8 cellular contexts compared by ENCODE assay signal in genomic region chr9:34985311-34985899, GRCh38. TPM values are rescaled to one million over a fixed set of nuclear protein-coding genes. Genes with fewer than 3 reads are reported as not detected.
DNase-seq lines count a peak whose midpoint lies in the region; ATAC-seq, FAIRE-seq and TF ChIP-seq lines count a peak whose summit lies in the region.

No MANE protein-coding gene starts in this region.

- H3K4me1 Mint-ChIP-seq in activated T-cell treated with anti-CD3 and anti-CD28 coated beads, Interleukin-2, amount 50 U/mL, for 24 hours (ENCODE audit: low read depth) = peaks cover 69% of the 10 kb centered on the region

- no peak overlapping the region for H3K4me3 ChIP-seq in fibroblast of mammary gland (ENCODE audit: control insufficient read depth, low read depth, low read length)
- no peak overlapping the region for H3K4me3 ChIP-seq in prostate gland

- H3K27ac ChIP-seq in C4-2B (no peak overlapping the region), prostate gland (no peak overlapping the region)

- H3K4me1 ChIP-seq in prostate gland (replicated peaks) = no peaks in the 10 kb centered on the region

- no peaks in the 10 kb centered on the region for H3K27me3 ChIP-seq in prostate gland (replicated peaks; ENCODE audit: insufficient read depth)

- TF ChIP-seq POLR2A in prostate gland (IDR thresholded peaks at IDR 0.05) = no peak

- ATAC-seq in GM21576 (IDR thresholded peaks at IDR 0.05; ENCODE audit: unreplicated experiment) = no peak

- intact Hi-C loops in prostate gland (cut with DNase I) = loop anchor here (10.0 kb wide), 1 partner anchor 281 kb away; no protein-coding TSS in a partner anchor

- no peak overlapping the region for H3K4me3 Mint-ChIP-seq in activated T-cell treated with anti-CD3 and anti-CD28 coated beads, Interleukin-2, amount 50 U/mL, for 24 hours

- 20% methylated on average over 7 of the region's 7 CpGs for WGBS in prostate gland

- H3K36me3 Mint-ChIP-seq in activated T-cell treated with anti-CD3 and anti-CD28 coated beads, Interleukin-2, amount 50 U/mL, for 24 hours (ENCODE audit: low read depth) = no peaks in the 10 kb centered on the region

- H3K27ac Mint-ChIP-seq in activated T-cell treated with anti-CD3 and anti-CD28 coated beads, Interleukin-2, amount 50 U/mL, for 24 hours = peak overlapping the region; percentile 26

- no peaks in the 10 kb centered on the region for H3K9me3 Mint-ChIP-seq in activated T-cell treated with anti-CD3 and anti-CD28 coated beads, Interleukin-2, amount 50 U/mL, for 24 hours

- FAIRE-seq in GM19239 (lab: Jason Lieb, UNC) = peak; percentile 81

- H3K27me3 Mint-ChIP-seq in activated T-cell treated with anti-CD3 and anti-CD28 coated beads, Interleukin-2, amount 50 U/mL, for 24 hours = no peaks in the 10 kb centered on the region

- TF ChIP-seq CTCF in C4-2B (conservative IDR thresholded peaks at IDR 0.05) (peak; percentile 86), fibroblast of mammary gland (conservative IDR thresholded peaks at IDR 0.05; ENCODE audit: control insufficient read depth, insufficient read depth, low read depth, low read length) (peak; percentile 87), prostate gland (IDR thresholded peaks at IDR 0.05) (peak; percentile 38 to 74 (median 56))

- no peaks in the 10 kb centered on the region for H3K9me3 ChIP-seq in prostate gland

- DNase-seq in GM19239 (ENCODE audit: insufficient read length, low spot score) = no peak
- DNase-seq in NCI-H82 (lab: John Stamatoyannopoulos, UW) = peak; percentile 71
- DNase-seq in activated T-cell treated with anti-CD3 and anti-CD28 coated beads, Interleukin-2, amount 50 U/mL, for 24 hours = peak; percentile 66
- DNase-seq in fibroblast of mammary gland (ENCODE audit: low read depth) = peak; percentile 71
- DNase-seq in prostate gland (ENCODE audit: low spot score) = peak; percentile 31
- no peak for DNase-seq in cortex of kidney (lab: John Stamatoyannopoulos, UW)

- H3K36me3 ChIP-seq in prostate gland = no peaks in the 10 kb centered on the region

RNA-seq across cellular contexts. Expression of gene DNAJB5, which starts 4.1 kb away (rescaled TPM):
- 10 to 100 TPM; 16.5 to 43.3 TPM for total RNA-seq in prostate gland

RNA-seq across cellular contexts. Expression of gene PHF24, which starts 27.3 kb away (rescaled TPM):
- total RNA-seq in prostate gland = 100 to 1,000 TPM in 1 of 2 donors, not detected in 1; 111 TPM

Comparison
In these comparisons a context has a peak if more than half of its experiments do, and no peak if none do; other contexts are left out.
1. DNase-seq: peak in NCI-H82 (single experiment), activated T-cell treated with anti-CD3 and anti-CD28 coated beads, Interleukin-2, amount 50 U/mL, for 24 hours (single experiment), fibroblast of mammary gland (single experiment) and prostate gland (single experiment); none in GM19239 (single experiment) and cortex of kidney (single experiment).
2. Peak in every context shown above with its lines, with median percentiles within 50 percentile points of each other: CTCF ChIP-seq.